In the genomic region with DNA sequence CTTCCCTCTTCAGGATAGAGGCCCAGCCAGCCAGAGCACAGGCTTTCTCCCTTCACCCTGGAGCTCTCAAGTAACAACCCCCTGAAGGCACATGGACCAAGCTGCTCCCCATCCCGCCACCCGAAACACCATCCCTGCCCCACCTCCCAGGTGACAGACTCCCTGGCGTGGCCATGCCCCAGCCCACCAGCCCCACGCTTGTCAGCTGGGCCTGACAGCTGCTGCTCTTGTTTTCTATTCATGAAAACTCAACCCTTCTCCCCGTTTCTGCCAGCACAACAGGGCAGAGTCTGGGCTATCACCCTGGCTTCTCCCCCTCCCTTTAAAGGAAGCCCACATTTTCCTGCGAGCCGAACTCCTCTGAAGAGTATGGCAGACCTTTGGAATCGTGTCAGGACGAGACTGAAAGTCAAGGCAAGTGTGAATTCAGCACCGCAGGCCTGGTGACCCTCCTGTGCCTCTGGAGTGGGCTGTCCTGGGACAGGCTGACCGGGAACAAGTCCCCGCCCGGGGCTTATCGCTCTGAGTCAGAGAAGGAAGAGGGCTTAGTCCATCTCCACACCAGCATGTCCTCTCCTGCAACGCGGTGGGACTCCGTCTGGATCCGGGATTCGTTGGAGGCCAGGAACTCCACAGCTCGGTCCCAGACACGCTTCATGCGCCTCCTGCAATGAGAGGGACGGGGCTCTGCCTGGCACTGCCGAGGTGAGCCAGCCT, we compare ENCODE assay signal across 11 cellular contexts. TPM values are rescaled to one million over a fixed set of nuclear protein-coding genes. Genes with fewer than 3 reads are reported as not detected.
A peak's percentile ranks its signal among the peaks of the same experiment; 100 is the strongest.
DNase-seq lines count a peak whose midpoint lies in the region; ATAC-seq, FAIRE-seq and TF ChIP-seq lines count a peak whose summit lies in the region.
"Had no signal": no experiment of that assay in that cellular context is flagged by ENCODE, and none has a peak within 500 bp of the region (broad histone marks: within the 10 kb centered on the region; RNA-seq: fewer than 3 reads in every experiment).

No MANE protein-coding gene starts in this region.

- TF ChIP-seq POLR2A in GM12878 (IDR thresholded peaks at IDR 0.05; ENCODE audit: low read depth, low read length) = 0 out of 2 replicates have a peak, but pooled peaks have one; percentile 0
- TF ChIP-seq POLR2A in stomach (IDR thresholded peaks at IDR 0.05) = no peak

- SMC1A ChIA-PET in GM12878 (lab: Charles Lee; ENCODE audit: uncharacterized antibody, unreplicated experiment) = interaction anchor here (0.8 to 1.4 kb wide), 4 partner anchors 15 to 72 kb away, joined by 3 to 4 read pairs (median 4); a partner anchor contains a TSS

- in situ Hi-C loops in GM12878 (cut with MboI) = no loop called here

- H3K79me2 ChIP-seq in GM12878 (ENCODE audit: control insufficient read depth, insufficient read depth, low read length) = no peaks in the 10 kb centered on the region

- H4K20me1 ChIP-seq in GM12878 (ENCODE audit: control insufficient read depth, insufficient read depth) = no peaks in the 10 kb centered on the region

- H3K27ac ChIP-seq in HUES6 (ENCODE audit: low read depth, low read length) (peak overlapping the region; percentile 76; the same call in 1 of the 2 replicates), GM12878 (ENCODE audit: control insufficient read depth, insufficient read depth) (no peak overlapping the region), stomach (peak overlapping the region in 4 of 5 donors; percentile 50 to 90 (median 80))
- H3K27ac ChIP-seq: foreskin keratinocyte had no signal

- intact Hi-C loops in GM12878 (cut with micrococcal nuclease; ENCODE audit: unreplicated experiment) (no loop called here), stomach (cut with DNase I; ENCODE audit: low total_unique reads) (loop anchor here (10.0 kb wide), 1 partner anchor 383 kb away; no protein-coding TSS in a partner anchor)

- H3K4me3 ChIP-seq in HUES6 (ENCODE audit: low read depth, low read length) = no peak overlapping the region
- H3K4me3 ChIP-seq in GM12878 = no peak overlapping the region
- peak overlapping the region in 1 of 4 donors; percentile 14 for H3K4me3 ChIP-seq in stomach

- H3K9me3 ChIP-seq in HUES6 (ENCODE audit: control insufficient read depth, insufficient read depth, low read depth, low read length) = no peaks in the 10 kb centered on the region
- no peaks in the 10 kb centered on the region for H3K9me3 ChIP-seq in GM12878 (replicated peaks; ENCODE audit: control insufficient read depth, insufficient read depth, low read length)
- H3K9me3 ChIP-seq in stomach = no peaks in the 10 kb centered on the region

- ATAC-seq in GM12878 (peak; percentile 15), GM18517 (IDR thresholded peaks at IDR 0.05; ENCODE audit: unreplicated experiment) (no peak), GM21447 (IDR thresholded peaks at IDR 0.05; ENCODE audit: unreplicated experiment) (no peak)

- no peak overlapping the region for H2AFZ ChIP-seq in GM12878 (ENCODE audit: control insufficient read depth, low read depth, low read length)

- POLR2A ChIA-PET in GM12878 (lab: Charles Lee) = interaction anchor here (1.4 kb wide), 1 partner anchor 255 kb away, joined by 3 read pairs; no protein-coding TSS in a partner anchor

- peaks cover 49% of the 10 kb centered on the region for H3K4me1 ChIP-seq in HUES6 (ENCODE audit: control insufficient read depth, insufficient read depth, low read length)
- no peaks in the 10 kb centered on the region; the same call in 1 of the 2 replicates for H3K4me1 ChIP-seq in GM12878 (ENCODE audit: control insufficient read depth, insufficient read depth, low read length)
- peaks cover 23 to 50% (median 39%) of the 10 kb centered on the region in 4 donors for H3K4me1 ChIP-seq in stomach

- no peak overlapping the region for H3K4me2 ChIP-seq in GM12878 (ENCODE audit: control insufficient read depth, insufficient read depth)

- H3K9ac ChIP-seq in HUES6 (ENCODE audit: low read length) = peak overlapping the region; percentile 47
- H3K9ac ChIP-seq in GM12878 (ENCODE audit: control insufficient read depth, insufficient read depth, low read length) = no peak overlapping the region

- DNase-seq in GM12878 (ENCODE audit: low read depth, low spot score) (no peak), kidney glomerular epithelial cell (lab: John Stamatoyannopoulos, UW) (peak; percentile 17), stomach (no peak), NCI-H345 treated with DMSO at 0.1 percent for 48 hours (lab: John Stamatoyannopoulos, UW; ENCODE audit: unreplicated experiment) (no peak)
- no peak for DNase-seq in activated CD4-positive, alpha-beta T cell treated with anti-CD3 and anti-CD28 coated beads for 48 hours
- DNase-seq: NCI-H446 treated with DMSO at 0.1 percent for 48 hours had no signal

- no peak for FAIRE-seq in GM12878 (lab: Jason Lieb, UNC)
- FAIRE-seq: TTC549 had no signal

- RAD21 ChIA-PET in GM12878 (lab: Charles Lee; ENCODE audit: unreplicated experiment) = interaction anchor here (0.6 to 4.6 kb wide), 8 partner anchors 16 to 391 kb away, joined by 3 to 25 read pairs (median 4); a partner anchor contains a TSS

- no TSS peak for BruUV-seq in GM12878 (replicated peaks; lab: Mats Ljungman, UMichigan)

- H3K36me3 ChIP-seq in HUES6 (ENCODE audit: control insufficient read depth, insufficient read depth, low read length) (peaks cover 48% of the 10 kb centered on the region), GM12878 (ENCODE audit: control insufficient read depth in 2 of 2, insufficient read depth in 2 of 2, low read length in 1 of 2) (peaks cover 7 to 14% of the 10 kb centered on the region in 2 experiments), stomach (peaks cover 47 to 56% (median 53%) of the 10 kb centered on the region in 4 donors)

- no peak for TF ChIP-seq EP300 in GM12878 (IDR thresholded peaks at IDR 0.05; ENCODE audit: borderline replicate concordance in 1 of 2, control insufficient read depth in 1 of 2, low read depth in 2 of 2, low read length in 2 of 2)
- TF ChIP-seq EP300 in stomach (IDR thresholded peaks at IDR 0.05) = no peak

- CTCF ChIA-PET in GM12878 (lab: Yijun Ruan, JAX) = interaction anchor here (0.5 to 5.9 kb wide), 13 partner anchors 7 to 524 kb away, joined by 3 to 40 read pairs (median 7); a partner anchor contains a TSS

- TF ChIP-seq CTCF in GM12878 (IDR thresholded peaks at IDR 0.05 in 2 of 3, conservative IDR thresholded peaks at IDR 0.05 in 1 of 3; ENCODE audit: control insufficient read depth in 2 of 3, extremely low read depth in 1 of 3, insufficient read depth in 1 of 3, low read depth in 3 of 3, low read length in 3 of 3) = no peak
- TF ChIP-seq CTCF in stomach (IDR thresholded peaks at IDR 0.05) = no peak

- no peak for TF ChIP-seq RAD21 in GM12878 (IDR thresholded peaks at IDR 0.05; ENCODE audit: insufficient read depth, low read depth, low read length)

- H3K27me3 ChIP-seq in HUES6 (ENCODE audit: control insufficient read depth, insufficient read depth, low read length) (no peaks in the 10 kb centered on the region), GM12878 (replicated peaks in 1 of 2; ENCODE audit: control insufficient read depth in 2 of 2, insufficient read depth in 2 of 2, low read length in 1 of 2) (no peaks in the 10 kb centered on the region; a peak in 1 of 4 replicates), stomach (no peaks in the 10 kb centered on the region)
- H3K27me3 ChIP-seq: foreskin keratinocyte had no signal

- 85% methylated on average over 24 of the region's 24 CpGs for WGBS in GM12878 (ENCODE audit: insufficient coverage, insufficient replicate concordance, low lambda C conversion rate, missing lambda C conversion rate)
- WGBS in stomach, 5 donors = 74 to 78% (median 76%) methylated on average over 24 of the region's 24 CpGs

RNA-seq across cellular contexts. Expression of a gene that starts 16.7 kb away (rescaled TPM):
- total RNA-seq in GM12878 (2013; cell fraction: nucleolus; rRNA removed) = 70.2 and 77.1 TPM in 2 replicates
- total RNA-seq in GM12878 (2014; rRNA removed) (25.8 and 26.5 TPM in 2 replicates), GM12878 (2014; rRNA removed; fragmentation: Illumina TruSeq; extraction: Trizol) (23.0 and 25.8 TPM in 2 replicates), GM12878 (2021) (30.4 and 35.2 TPM in 2 replicates), stomach (100 to 1,000 TPM in 2 of 5 donors, 10 to 100 TPM in 3; 46.1 to 428 (median 67.1) TPM)
- polyA plus RNA-seq in GM12878 (2011; ENCODE audit: low read depth) = 15.5 TPM
- polyA plus RNA-seq in GM12878 (2011; rRNA removed) (47.1 and 50.1 TPM in 2 replicates), GM12878 (2014; fragmentation: Illumina TruSeq; extraction: Trizol) (13.5 and 22.6 TPM in 2 replicates), GM12878 (2014; fragmentation: Nextera tagmentation; extraction: Ambion mirVana) (1 to 10 TPM in 1 of 2 experiments, under 1 TPM in 1; 0.45 to 1.2 TPM), GM12878 (2014; rRNA removed) (30.0 and 33.8 TPM in 2 replicates), GM12878 (2016; fragmentation: Nextera tagmentation; extraction: Ambion mirVana) (10 to 100 TPM in 1 of 2 experiments, 1 to 10 TPM in 1; 5.9 to 14.0 TPM), stomach (10 to 100 TPM; 22.0 to 50.8 (median 24.3) TPM)
- 29.2 and 32.0 TPM in 2 replicates for polyA plus RNA-seq in GM12878 (2011; cell fraction: cytosol; rRNA removed)
- polyA plus RNA-seq in GM12878 (2011; cell fraction: nucleus; rRNA removed) = 125 and 133 TPM in 2 replicates
- polyA plus RNA-seq in GM12878 (2012) = 24.8 and 24.9 TPM in 2 replicates
- 20.0 and 35.0 TPM in 2 replicates for polyA minus RNA-seq in GM12878 (2011; rRNA and poly(A)+ RNA removed)
- polyA minus RNA-seq in GM12878 (2011; cell fraction: cytosol; rRNA and poly(A)+ RNA removed) = 11.6 TPM in 2 replicates
- 51.3 and 64.4 TPM in 2 replicates for polyA minus RNA-seq in GM12878 (2011; cell fraction: nucleus; rRNA and poly(A)+ RNA removed)

RNA-seq across cellular contexts. Expression of a gene that starts 25.6 kb away (rescaled TPM):
- not detected in 2 replicates for total RNA-seq in GM12878 (2013; cell fraction: nucleolus; rRNA removed)
- total RNA-seq in GM12878 (2014; rRNA removed) (not detected in 2 replicates), GM12878 (2014; rRNA removed; fragmentation: Illumina TruSeq; extraction: Trizol) (not detected in 2 replicates), GM12878 (2021) (not detected in 2 replicates), stomach (10 to 100 TPM in 1 of 5 donors, 1 to 10 TPM in 1, under 1 TPM in 1, not detected in 2; 0.58 to 73.5 (median 1.1) TPM)
- not detected for polyA plus RNA-seq in GM12878 (2011; ENCODE audit: low read depth)
- polyA plus RNA-seq in GM12878 (2011; rRNA removed) (0.15 TPM in 1 of 2 replicates, not detected in the other), GM12878 (2014; fragmentation: Illumina TruSeq; extraction: Trizol) (not detected in 2 replicates), GM12878 (2014; fragmentation: Nextera tagmentation; extraction: Ambion mirVana) (under 1 TPM in 1 of 2 experiments, not detected in 1; 0.02 TPM), GM12878 (2014; rRNA removed) (not detected in 2 replicates), GM12878 (2016; fragmentation: Nextera tagmentation; extraction: Ambion mirVana) (under 1 TPM in 1 of 2 experiments, not detected in 1; 0.09 TPM), stomach (1 to 10 TPM; 1.3 to 3.4 (median 2.5) TPM)
- polyA plus RNA-seq in GM12878 (2011; cell fraction: cytosol; rRNA removed) = 0.01 TPM in 1 of 2 replicates, not detected in the other
- not detected in 2 replicates for polyA plus RNA-seq in GM12878 (2011; cell fraction: nucleus; rRNA removed)
- polyA plus RNA-seq in GM12878 (2012) = not detected in 2 replicates
- not detected in 2 replicates for polyA minus RNA-seq in GM12878 (2011; rRNA and poly(A)+ RNA removed)
- not detected in 2 replicates for polyA minus RNA-seq in GM12878 (2011; cell fraction: cytosol; rRNA and poly(A)+ RNA removed)
- polyA minus RNA-seq in GM12878 (2011; cell fraction: nucleus; rRNA and poly(A)+ RNA removed) = not detected in 2 replicates
- total RNA-seq: foreskin keratinocyte had no signal
- polyA plus RNA-seq: foreskin keratinocyte had no signal

RNA-seq across cellular contexts. Expression of a gene that starts 31.5 kb away (rescaled TPM):
- total RNA-seq in GM12878 (2013; cell fraction: nucleolus; rRNA removed) = not detected in 2 replicates
- total RNA-seq in GM12878 (2014; rRNA removed) = not detected in 2 replicates
- total RNA-seq in GM12878 (2014; rRNA removed; fragmentation: Illumina TruSeq; extraction: Trizol) = not detected in 2 replicates
- not detected in 2 replicates for total RNA-seq in GM12878 (2021)
- polyA plus RNA-seq in GM12878 (2011; ENCODE audit: low read depth) = not detected
- not detected in 2 replicates for polyA plus RNA-seq in GM12878 (2011; rRNA removed)
- polyA plus RNA-seq in GM12878 (2011; cell fraction: cytosol; rRNA removed) = not detected in 2 replicates
- polyA plus RNA-seq in GM12878 (2011; cell fraction: nucleus; rRNA removed) = not detected in 2 replicates
- not detected in 2 replicates for polyA plus RNA-seq in GM12878 (2012)
- not detected in 2 replicates for polyA plus RNA-seq in GM12878 (2014; fragmentation: Illumina TruSeq; extraction: Trizol)
- polyA plus RNA-seq in GM12878 (2014; fragmentation: Nextera tagmentation; extraction: Ambion mirVana) = not detected
- not detected in 2 replicates for polyA plus RNA-seq in GM12878 (2014; rRNA removed)
- not detected for polyA plus RNA-seq in GM12878 (2016; fragmentation: Nextera tagmentation; extraction: Ambion mirVana)
- polyA minus RNA-seq in GM12878 (2011; rRNA and poly(A)+ RNA removed) = not detected in 2 replicates
- polyA minus RNA-seq in GM12878 (2011; cell fraction: cytosol; rRNA and poly(A)+ RNA removed) = not detected in 2 replicates
- not detected in 2 replicates for polyA minus RNA-seq in GM12878 (2011; cell fraction: nucleus; rRNA and poly(A)+ RNA removed)
- total RNA-seq in stomach = not detected
- not detected for polyA plus RNA-seq in stomach
- total RNA-seq: foreskin keratinocyte had no signal
- polyA plus RNA-seq: foreskin keratinocyte had no signal
